Comparison of ENCODE assay signal across 9 cellular contexts in genomic region chr12:68223067-68223747, GRCh38. TPM values are rescaled to one million over a fixed set of nuclear protein-coding genes. Genes with fewer than 3 reads are reported as not detected.
DNase-seq lines count a peak whose midpoint lies in the region; ATAC-seq, FAIRE-seq and TF ChIP-seq lines count a peak whose summit lies in the region.
"Had no signal": no experiment of that assay in that cellular context is flagged by ENCODE, and none has a peak within 500 bp of the region (broad histone marks: within the 10 kb centered on the region; RNA-seq: fewer than 3 reads in every experiment).

No MANE protein-coding gene starts in this region.

- peak; percentile 97 for ATAC-seq in GM21619 (IDR thresholded peaks at IDR 0.05; ENCODE audit: unreplicated experiment)

- H3K9me3 ChIP-seq in Karpas-422 (ENCODE audit: low read length), result no peaks in the 10 kb centered on the region

- FAIRE-seq in RCC 7860 (lab: Jason Lieb, UNC), result peak; percentile 67

- H3K36me3 ChIP-seq in Karpas-422 (ENCODE audit: insufficient read depth, low read length), result no peaks in the 10 kb centered on the region

- DNase-seq in DMS114 treated with DMSO at 0.1 percent for 48 hours (lab: John Stamatoyannopoulos, UW; ENCODE audit: unreplicated experiment) (peak; percentile 93), Karpas-422 (peak; percentile 85), RCC 7860 (ENCODE audit: low spot score) (peak; percentile 60), activated T-helper 1 cell treated with Interleukin-2 at 50 U/mL for 16 hours (ENCODE audit: low read depth) (peak; percentile 46), fibroblast of pulmonary artery (ENCODE audit: low read depth) (peak; percentile 93), non-pigmented ciliary epithelial cell (ENCODE audit: low read depth) (peak; percentile 77), substantia nigra (lab: John Stamatoyannopoulos, UW) (peak in 45 of 49 donors; percentile 6 to 78 (median 55))

- no peaks in the 10 kb centered on the region for H3K9me2 ChIP-seq in Karpas-422 (replicated peaks; ENCODE audit: insufficient read depth, low read length)

- peak overlapping the region; percentile 51 for H3K4me2 ChIP-seq in Karpas-422 (ENCODE audit: low read depth, low read length, poor library complexity, severe bottlenecking)

- no peak overlapping the region for H3K27ac ChIP-seq in Karpas-422 (ENCODE audit: low read length)
- H3K27ac ChIP-seq in substantia nigra (ENCODE audit: low read depth, low read length, poor library complexity, severe bottlenecking), result no peak overlapping the region

- peaks cover 6% of the 10 kb centered on the region for H3K4me1 ChIP-seq in Karpas-422 (ENCODE audit: low read length)

- no peak overlapping the region for H3K9ac ChIP-seq in Karpas-422 (ENCODE audit: low read length)

- H3K79me2 ChIP-seq in Karpas-422 (ENCODE audit: low read length), result no peaks in the 10 kb centered on the region

- TF ChIP-seq CTCF in fibroblast of pulmonary artery (IDR thresholded peaks at IDR 0.05; ENCODE audit: low read length, missing control alignments), result peak; percentile 87

- H4K20me1 ChIP-seq in Karpas-422 (ENCODE audit: insufficient read depth, low read depth, low read length), result no peaks in the 10 kb centered on the region

- H2AFZ ChIP-seq in Karpas-422 (ENCODE audit: low read length), result 0 out of 2 replicates have a peak overlapping the region, but pooled peaks have one; percentile 85

- H3K4me3 ChIP-seq in Karpas-422 (ENCODE audit: low read length), result no peak overlapping the region
- H3K4me3 ChIP-seq in fibroblast of pulmonary artery (replicated peaks; ENCODE audit: low read depth, low read length), result peak overlapping the region; percentile 19

- H3K27me3 ChIP-seq in Karpas-422 (ENCODE audit: low read length), result no peaks in the 10 kb centered on the region

RNA-seq across cellular contexts. Expression of gene IL26, which starts 2.4 kb away (rescaled TPM):
- total RNA-seq in Karpas-422 (2014; rRNA removed; shearing (Covaris generic); ENCODE audit: low replicate concordance), result not detected in 2 replicates

RNA-seq across cellular contexts. Expression of gene IL22, which starts 30.2 kb away (rescaled TPM):
- total RNA-seq in Karpas-422 (2014; rRNA removed; shearing (Covaris generic); ENCODE audit: low replicate concordance), result not detected in 2 replicates
- total RNA-seq: mononuclear cell had no signal
